7 cellular contexts compared by ENCODE assay signal in the genomic region with DNA sequence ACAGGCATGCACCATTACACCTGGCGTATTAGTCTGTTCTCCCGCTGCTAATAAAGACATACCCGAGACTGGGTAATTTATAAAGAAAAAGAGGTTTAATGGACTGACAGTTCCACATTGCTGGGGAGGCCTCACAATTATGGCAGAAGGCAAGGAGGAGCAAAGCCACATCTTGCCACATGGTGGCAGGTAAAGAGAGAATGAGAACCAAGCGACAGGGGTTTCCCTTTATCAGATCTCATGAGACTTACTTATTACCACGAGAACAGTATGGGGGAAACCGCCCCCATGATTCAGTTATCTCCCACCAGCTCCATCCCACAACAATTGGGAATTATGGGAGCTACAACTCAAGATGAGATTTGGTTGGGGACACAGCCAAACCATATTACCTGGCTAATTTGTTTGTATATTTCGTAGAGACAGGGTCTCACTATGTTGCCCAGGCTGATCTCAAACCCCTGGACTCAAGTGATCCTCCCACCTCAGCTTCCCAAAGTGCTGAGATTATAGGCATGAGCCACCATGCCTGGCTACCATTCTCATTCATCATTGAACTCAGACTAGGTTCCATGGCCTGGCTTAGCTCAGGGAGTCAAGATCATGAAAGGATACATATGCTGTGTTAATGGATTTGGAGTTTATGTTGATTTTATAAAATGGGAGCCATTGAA.
DNase-seq lines count a peak whose midpoint lies in the region; ATAC-seq, FAIRE-seq and TF ChIP-seq lines count a peak whose summit lies in the region.
"Not testable (repeated sequence)": the region's sequence is repeated elsewhere in the genome, so short reads cannot be mapped to it uniquely, and the experiment has no call there.

No MANE protein-coding gene starts in this region.

- H4K20me1 ChIP-seq in DND-41 (ENCODE audit: insufficient read depth, low read length); GM23338 (replicated peaks; ENCODE audit: insufficient read depth); K562 (replicated peaks; ENCODE audit: control insufficient read depth, insufficient read depth, low read length); neural cell (ENCODE audit: insufficient read depth): not testable (repeated sequence)

- ATAC-seq in DND-41 (ENCODE audit: insufficient read depth, low read depth); RWPE2 (ENCODE audit: low read depth): not testable (repeated sequence)
- peak; percentile 39 for ATAC-seq in GM23338
- ATAC-seq in K562: peak; percentile 58

- not testable (repeated sequence) for H3K9me3 ChIP-seq in DND-41 (ENCODE audit: insufficient read depth, low read length, severe bottlenecking); RWPE2 (ENCODE audit: severe bottlenecking); K562 (replicated peaks; ENCODE audit: control insufficient read depth, insufficient read depth, low read depth, low read length); neural cell (ENCODE audit: low read length)

- H3K9me2 ChIP-seq in GM23338 (ENCODE audit: insufficient read depth); neural cell (ENCODE audit: insufficient read depth, low read length): not testable (repeated sequence)

- intact Hi-C loops in K562 (cut with micrococcal nuclease): not testable (repeated sequence)

- not testable (repeated sequence) for H2AFZ ChIP-seq in DND-41 (ENCODE audit: low read depth, low read length); GM23338; K562 (ENCODE audit: low read depth, low read length); neural cell (ENCODE audit: low read depth, low read length)

- H3K9me3 Mint-ChIP-seq in GM23338: not testable (repeated sequence)

- H3K9me1 ChIP-seq in K562 (ENCODE audit: control insufficient read depth, insufficient read depth, low read length): not testable (repeated sequence)

- not testable (repeated sequence) for H3K4me2 ChIP-seq in DND-41 (ENCODE audit: insufficient read depth, low read length); GM23338; K562 (ENCODE audit: insufficient read depth, low read length); neural cell (ENCODE audit: low read length)

- H3K4me1 ChIP-seq in DND-41 (ENCODE audit: insufficient read depth, low read length): not testable (repeated sequence)
- H3K4me1 ChIP-seq in GM23338 (ENCODE audit: insufficient read depth) (peaks cover 50% of the 10 kb centered on the region), RWPE2 (ENCODE audit: insufficient read depth, poor library complexity, severe bottlenecking) (peaks cover 73% of the 10 kb centered on the region), K562 (replicated peaks in 1 of 2; ENCODE audit: control insufficient read depth in 2 of 2, insufficient read depth in 2 of 2, low read length in 2 of 2) (peaks cover 16 to 38% of the 10 kb centered on the region in 2 experiments)

- not testable (repeated sequence) for FAIRE-seq in K562 (lab: Jason Lieb, UNC)

- H3K9ac ChIP-seq in DND-41 (ENCODE audit: low read depth, low read length); K562 (ENCODE audit: insufficient read depth in 1 of 2, low read depth in 2 of 2, low read length in 2 of 2); neural cell (ENCODE audit: low read length): not testable (repeated sequence)

- H3K36me3 ChIP-seq in DND-41 (ENCODE audit: insufficient read depth, low read length); GM23338 (ENCODE audit: insufficient read depth); RWPE2 (ENCODE audit: low read depth); K562 (ENCODE audit: control insufficient read depth, insufficient read depth, low read length); neural cell (ENCODE audit: insufficient read depth, low read length): not testable (repeated sequence)

- TF ChIP-seq CTCF in DND-41 (IDR thresholded peaks at IDR 0.05; ENCODE audit: borderline replicate concordance, extremely low read depth, low read length, poor library complexity, severe bottlenecking): peak; percentile 28
- peak; percentile 67 to 74 for TF ChIP-seq CTCF in GM23338 (conservative IDR thresholded peaks at IDR 0.05; ENCODE audit: low read depth in 2 of 2)
- peak; percentile 11 for TF ChIP-seq CTCF in RWPE2 (IDR thresholded peaks at IDR 0.05; ENCODE audit: poor library complexity, severe bottlenecking)
- TF ChIP-seq CTCF in K562 (IDR thresholded peaks at IDR 0.05 in 2 of 3, conservative IDR thresholded peaks at IDR 0.05 in 1 of 3; ENCODE audit: insufficient read depth in 2 of 3, low read depth in 1 of 3, low read length in 3 of 3): peak in 2 of 3 experiments; percentile 20 to 29; a peak in 2 of 6 replicates
- peak; percentile 27 for TF ChIP-seq CTCF in epithelial cell of esophagus (IDR thresholded peaks at IDR 0.05; ENCODE audit: insufficient read depth, low read depth, low read length, missing control alignments)
- TF ChIP-seq CTCF in neural cell (IDR thresholded peaks at IDR 0.05; ENCODE audit: poor library complexity, severe bottlenecking): peak; percentile 15

- POLR2A ChIA-PET in K562 (lab: Yijun Ruan, JAX): interaction anchor here (0.8 kb wide), 1 partner anchor 15 kb away, joined by 3 read pairs; no protein-coding TSS in a partner anchor

- not testable (repeated sequence) for H3K36me3 Mint-ChIP-seq in GM23338 (ENCODE audit: low read depth)

- H3K27ac ChIP-seq in DND-41 (ENCODE audit: low read length); GM23338 (ENCODE audit: low read depth); K562 (ENCODE audit: extremely low read depth, low read depth, low read length); neural cell (ENCODE audit: low read length): not testable (repeated sequence)
- peak overlapping the region; percentile 98 for H3K27ac ChIP-seq in RWPE2 (ENCODE audit: poor library complexity, severe bottlenecking)

- not testable (repeated sequence) for TF ChIP-seq POLR2A in K562 (conservative IDR thresholded peaks at IDR 0.05)

- H3F3A ChIP-seq in GM23338 (replicated peaks; ENCODE audit: low read depth); neural cell (ENCODE audit: insufficient read depth, low read length, poor library complexity, severe bottlenecking): not testable (repeated sequence)

- H3K27me3 Mint-ChIP-seq in GM23338 (ENCODE audit: insufficient read depth, low read depth, poor library complexity): not testable (repeated sequence)

- peaks cover 54% of the 10 kb centered on the region for H3K4me1 Mint-ChIP-seq in GM23338

- in situ Hi-C loops in K562 (cut with MboI): not testable (repeated sequence)

- H3K27ac Mint-ChIP-seq in GM23338: 0 out of 2 replicates have a peak overlapping the region, but pooled peaks have one; percentile 2

- not testable (repeated sequence) for H3K27me3 ChIP-seq in DND-41 (ENCODE audit: insufficient read depth, low read length, poor library complexity); GM23338 (ENCODE audit: insufficient read depth); RWPE2 (ENCODE audit: insufficient read depth, poor library complexity, severe bottlenecking); K562 (ENCODE audit: control insufficient read depth in 2 of 2, insufficient read depth in 2 of 2, low read length in 2 of 2); neural cell (ENCODE audit: insufficient read depth, low read depth, low read length)

- TF ChIP-seq RAD21 in K562 (CRISPR knock-in tag; conservative IDR thresholded peaks at IDR 0.05 in 1 of 2, IDR thresholded peaks at IDR 0.05 in 1 of 2): peak in 1 of 2 experiments; percentile 35; a peak in 2 of 4 replicates
- TF ChIP-seq RAD21 in neural cell (conservative IDR thresholded peaks at IDR 0.05): not testable (repeated sequence)

- not testable (repeated sequence) for H3K4me3 ChIP-seq in DND-41 (ENCODE audit: low read depth in 1 of 2, low read length in 2 of 2); GM23338; RWPE2 (ENCODE audit: severe bottlenecking); K562; epithelial cell of esophagus (ENCODE audit: low read length); neural cell (ENCODE audit: low read length)

- H3K4me3 Mint-ChIP-seq in GM23338: not testable (repeated sequence)

- whole genome bisulfite sequencing in K562 (ENCODE audit: insufficient coverage, low coverage, missing lambda C conversion rate): 59% methylated on average over 7 of the region's 7 CpGs

- DNase-seq in DND-41; RWPE2 (ENCODE audit: low spot score): not testable (repeated sequence)
- DNase-seq in GM23338 (ENCODE audit: low spot score): peak; percentile 63
- peak; percentile 5 for DNase-seq in NCI-H1092 treated with DMSO at 0.1 percent for 48 hours (lab: John Stamatoyannopoulos, UW)
- peak in 1 of 4 experiments; percentile 40 for DNase-seq in K562 (ENCODE audit: extremely low read depth in 1 of 4, low spot score in 3 of 4)
- peak; percentile 34 for DNase-seq in epithelial cell of esophagus (ENCODE audit: low read depth)

- not testable (repeated sequence) for H3K79me2 ChIP-seq in DND-41 (ENCODE audit: insufficient read depth, low read length); GM23338 (replicated peaks; ENCODE audit: insufficient read depth); K562 (ENCODE audit: control insufficient read depth, insufficient read depth, low read length); neural cell (replicated peaks; ENCODE audit: insufficient read depth, low read length)

- BruUV-seq in K562 (replicated peaks; lab: Mats Ljungman, UMichigan): not testable (repeated sequence)

- TF ChIP-seq EP300 in K562 (IDR thresholded peaks at IDR 0.05; ENCODE audit: low read length); neural cell (conservative IDR thresholded peaks at IDR 0.05; ENCODE audit: poor library complexity, severe bottlenecking): not testable (repeated sequence)

- CTCF ChIA-PET in K562 (lab: Yijun Ruan, JAX; ENCODE audit: low intra/inter-chr PET ratio): not testable (repeated sequence)

Comparison
In these comparisons a context has a peak if more than half of its experiments do, and no peak if none do; other contexts are left out.
1. CTCF ChIP-seq: peak in every context shown above with its lines; median percentile 70 in GM23338; 28 in DND-41; 27 in epithelial cell of esophagus; 24 in K562; 15 in neural cell; 11 in RWPE2.